ENCODE assay signal across 8 cellular contexts in genomic region chr2:225282858-225283693, GRCh38.
A peak's percentile ranks its signal among the peaks of the same experiment; 100 is the strongest.
DNase-seq lines count a peak whose midpoint lies in the region; ATAC-seq and TF ChIP-seq lines count a peak whose summit lies in the region.

No MANE protein-coding gene starts in this region.

- peaks cover 25% of the 10 kb centered on the region for H3K9me3 ChIP-seq in left ventricle myocardium inferior (replicated peaks)

- H3K27me3 Mint-ChIP-seq in osteocyte (ENCODE audit: unreplicated experiment), result no peaks in the 10 kb centered on the region

- H3K27ac Mint-ChIP-seq in osteocyte (ENCODE audit: unreplicated experiment), result no peak overlapping the region

- no peaks in the 10 kb centered on the region for H3K27me3 ChIP-seq in left ventricle myocardium inferior (ENCODE audit: low read depth)

- no peak overlapping the region for H3K27ac ChIP-seq in left ventricle myocardium inferior (replicated peaks)

- no peaks in the 10 kb centered on the region for H3K4me1 Mint-ChIP-seq in osteocyte (ENCODE audit: unreplicated experiment)

- H3K4me3 ChIP-seq in left ventricle myocardium inferior, result no peak overlapping the region
- H3K4me3 ChIP-seq in epithelial cell of esophagus (ENCODE audit: low read length), result no peak overlapping the region

- DNase-seq in left ventricle myocardium inferior (no peak), left ventricle myocardium superior (no peak), HS-5 (ENCODE audit: low read depth) (peak; percentile 16), RKO (ENCODE audit: low spot score) (peak; percentile 42), epithelial cell of esophagus (ENCODE audit: low read depth) (peak; percentile 40), osteocyte (ENCODE audit: extremely low spot score, unreplicated experiment) (no peak)
- DNase-seq in activated effector memory CD4-positive, alpha-beta T cell treated with anti-CD3 and anti-CD28 coated beads, Interleukin-2, amount 50 U/mL, for 16 hours, result no peak

- ATAC-seq in left ventricle myocardium superior (no peak), GM21576 (IDR thresholded peaks at IDR 0.05; ENCODE audit: unreplicated experiment) (peak; percentile 86)

- no peaks in the 10 kb centered on the region for H3K9me3 Mint-ChIP-seq in osteocyte (ENCODE audit: unreplicated experiment)

- no peaks in the 10 kb centered on the region for H3K36me3 Mint-ChIP-seq in osteocyte (ENCODE audit: unreplicated experiment)

- TF ChIP-seq CTCF in left ventricle myocardium inferior (IDR thresholded peaks at IDR 0.05; ENCODE audit: borderline replicate concordance) (peak; percentile 47), epithelial cell of esophagus (IDR thresholded peaks at IDR 0.05; ENCODE audit: insufficient read depth, low read depth, low read length, missing control alignments) (peak; percentile 87), osteocyte (IDR thresholded peaks at IDR 0.05) (peak; percentile 85)

- no peak overlapping the region for H3K4me3 Mint-ChIP-seq in osteocyte (ENCODE audit: unreplicated experiment)

- H3K36me3 ChIP-seq in left ventricle myocardium inferior, result no peaks in the 10 kb centered on the region

- intact Hi-C loops in left ventricle myocardium inferior (cut with micrococcal nuclease), result no loop called here
- intact Hi-C loops in left ventricle myocardium superior (cut with micrococcal nuclease), result no loop called here

- H3K4me1 ChIP-seq in left ventricle myocardium inferior, result no peaks in the 10 kb centered on the region

Comparison
In these comparisons a context has a peak if more than half of its experiments do, and no peak if none do; other contexts are left out.
1. DNase-seq: peak in HS-5 (single experiment), RKO (single experiment) and epithelial cell of esophagus (single experiment); none in left ventricle myocardium inferior (single experiment), left ventricle myocardium superior (single experiment), osteocyte (single experiment) and activated effector memory CD4-positive, alpha-beta T cell treated with anti-CD3 and anti-CD28 coated beads, Interleukin-2, amount 50 U/mL, for 16 hours (single experiment).
2. Peak in every context shown above with its lines, with median percentiles within 50 percentile points of each other: CTCF ChIP-seq.